ENCODE assay signal across 8 cellular contexts in genomic region chr6:3913077-3913957, GRCh38.
DNase-seq lines count a peak whose midpoint lies in the region; ATAC-seq and TF ChIP-seq lines count a peak whose summit lies in the region.

No MANE protein-coding gene starts in this region.

- H3K9me3 ChIP-seq in tibial artery = no peaks in the 10 kb centered on the region

- H3K4me3 ChIP-seq in astrocyte of the cerebellum (ENCODE audit: low read depth, low read length) (no peak overlapping the region), tibial artery (no peak overlapping the region)

- no peaks in the 10 kb centered on the region for H3K36me3 ChIP-seq in tibial artery

- peak overlapping the region; percentile 82 to 84 for H3K27ac ChIP-seq in tibial artery

- in situ Hi-C loops in astrocyte of the cerebellum (cut with HindIII; ENCODE audit: low sequenced_read_pairs) = no loop called here

- H3K4me1 ChIP-seq in tibial artery = peaks cover 0 to 61% (median 38%) of the 10 kb centered on the region in 4 donors

- intact Hi-C loops in tibial artery (cut with DNase I; ENCODE audit: low total_unique reads) = no loop called here

- no peak for TF ChIP-seq CTCF in astrocyte of the cerebellum (IDR thresholded peaks at IDR 0.05; ENCODE audit: low read depth, low read length, missing control alignments)
- TF ChIP-seq CTCF in tibial artery (IDR thresholded peaks at IDR 0.05) = peak in 1 of 2 experiments; percentile 12

- DNase-seq in HuH-7.5 (ENCODE audit: low spot score) (peak; percentile 38), astrocyte of the cerebellum (ENCODE audit: low read depth) (peak; percentile 97), kidney glomerular epithelial cell (lab: John Stamatoyannopoulos, UW) (peak; percentile 98), tibial artery (peak; percentile 80 to 84), NCI-H187 (lab: John Stamatoyannopoulos, UW) (no peak), iPS-NIHi7 (ENCODE audit: extremely low spot score) (no peak)

- no peaks in the 10 kb centered on the region for H3K27me3 ChIP-seq in tibial artery

- ATAC-seq in GM18519 (IDR thresholded peaks at IDR 0.05; ENCODE audit: low FRiP score, unreplicated experiment) (no peak), HG03097 (IDR thresholded peaks at IDR 0.05; ENCODE audit: low FRiP score, unreplicated experiment) (no peak)

Comparison
In these comparisons a context has a peak if more than half of its experiments do, and no peak if none do; other contexts are left out.
1. DNase-seq: peak in HuH-7.5 (single experiment), astrocyte of the cerebellum (single experiment), kidney glomerular epithelial cell (single experiment) and tibial artery (2 of 2); none in NCI-H187 (0 of 2) and iPS-NIHi7 (single experiment).